Comparison of ENCODE assay signal across 1 cellular context in the genomic region with DNA sequence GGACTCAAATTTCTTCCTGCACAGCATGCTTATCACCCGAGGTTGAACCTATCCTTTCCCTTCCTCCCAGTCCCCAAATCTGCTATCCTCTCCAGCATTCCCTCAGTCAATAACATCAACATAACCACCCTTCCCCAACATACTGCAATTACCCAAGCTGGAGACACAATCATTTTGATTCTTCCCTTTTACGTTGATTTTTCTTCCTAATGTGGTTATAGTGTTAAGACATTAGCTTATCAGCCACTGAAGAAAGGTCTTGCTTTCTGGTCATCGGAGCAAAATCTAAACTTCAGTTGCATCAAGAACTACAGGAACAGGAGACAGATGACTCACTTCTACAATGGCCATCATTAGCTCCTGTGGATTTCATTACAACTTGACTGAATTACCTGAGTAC.
TF ChIP-seq lines count a peak whose summit lies in the region.

No MANE protein-coding gene starts in this region.

TF ChIP-seq in GM23338, 12 proteins besides CTCF, POLR2A, EP300 and RAD21 (continued from another document):
- TF ChIP-seq STAT1 (IDR thresholded peaks at IDR 0.05; ENCODE audit: unreplicated experiment): no peak
- TF ChIP-seq ZNF114 (CRISPR knock-in tag; IDR thresholded peaks at IDR 0.05): no peak
- TF ChIP-seq, protein P1, sequence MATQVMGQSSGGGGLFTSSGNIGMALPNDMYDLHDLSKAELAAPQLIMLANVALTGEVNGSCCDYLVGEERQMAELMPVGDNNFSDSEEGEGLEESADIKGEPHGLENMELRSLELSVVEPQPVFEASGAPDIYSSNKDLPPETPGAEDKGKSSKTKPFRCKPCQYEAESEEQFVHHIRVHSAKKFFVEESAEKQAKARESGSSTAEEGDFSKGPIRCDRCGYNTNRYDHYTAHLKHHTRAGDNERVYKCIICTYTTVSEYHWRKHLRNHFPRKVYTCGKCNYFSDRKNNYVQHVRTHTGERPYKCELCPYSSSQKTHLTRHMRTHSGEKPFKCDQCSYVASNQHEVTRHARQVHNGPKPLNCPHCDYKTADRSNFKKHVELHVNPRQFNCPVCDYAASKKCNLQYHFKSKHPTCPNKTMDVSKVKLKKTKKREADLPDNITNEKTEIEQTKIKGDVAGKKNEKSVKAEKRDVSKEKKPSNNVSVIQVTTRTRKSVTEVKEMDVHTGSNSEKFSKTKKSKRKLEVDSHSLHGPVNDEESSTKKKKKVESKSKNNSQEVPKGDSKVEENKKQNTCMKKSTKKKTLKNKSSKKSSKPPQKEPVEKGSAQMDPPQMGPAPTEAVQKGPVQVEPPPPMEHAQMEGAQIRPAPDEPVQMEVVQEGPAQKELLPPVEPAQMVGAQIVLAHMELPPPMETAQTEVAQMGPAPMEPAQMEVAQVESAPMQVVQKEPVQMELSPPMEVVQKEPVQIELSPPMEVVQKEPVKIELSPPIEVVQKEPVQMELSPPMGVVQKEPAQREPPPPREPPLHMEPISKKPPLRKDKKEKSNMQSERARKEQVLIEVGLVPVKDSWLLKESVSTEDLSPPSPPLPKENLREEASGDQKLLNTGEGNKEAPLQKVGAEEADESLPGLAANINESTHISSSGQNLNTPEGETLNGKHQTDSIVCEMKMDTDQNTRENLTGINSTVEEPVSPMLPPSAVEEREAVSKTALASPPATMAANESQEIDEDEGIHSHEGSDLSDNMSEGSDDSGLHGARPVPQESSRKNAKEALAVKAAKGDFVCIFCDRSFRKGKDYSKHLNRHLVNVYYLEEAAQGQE (IDR thresholded peaks at IDR 0.05; ENCODE audit: unreplicated experiment): no peak
- no peak for TF ChIP-seq ZNF331 (CRISPR knock-in tag; IDR thresholded peaks at IDR 0.05; ENCODE audit: low read depth)
TF ChIP-seq in GM23338: peak in this region for 0.
